ENCODE assay signal across 21 cellular contexts in genomic region chr22:47396515-47396914, GRCh38.
"Had no signal": no experiment of that assay in that cellular context is flagged by ENCODE, and none has a peak within 500 bp of the region (broad histone marks: within the 10 kb centered on the region; RNA-seq: fewer than 3 reads in every experiment).

No MANE protein-coding gene starts in this region.

- H3K36me3 Mint-ChIP-seq: naive thymus-derived CD4-positive, alpha-beta T cell; neural progenitor cell; stimulated activated effector memory CD8-positive, alpha-beta T cell treated with anti-CD3 and anti-CD28 coated beads, Interleukin-12 subunit alpha, Interleukin-12 subunit beta, amount 100 ng/mL, for 72 hours had no signal

- H3K27ac Mint-ChIP-seq: naive thymus-derived CD4-positive, alpha-beta T cell; nephron; neural progenitor cell; stimulated activated effector memory CD8-positive, alpha-beta T cell treated with anti-CD3 and anti-CD28 coated beads, Interleukin-12 subunit alpha, Interleukin-12 subunit beta, amount 100 ng/mL, for 72 hours had no signal

- ATAC-seq: foreskin keratinocyte; gastroesophageal sphincter; heart left ventricle; left cardiac atrium; left lung; naive thymus-derived CD4-positive, alpha-beta T cell; sciatic nerve; stimulated activated effector memory CD8-positive, alpha-beta T cell treated with anti-CD3 and anti-CD28 coated beads, Interleukin-12 subunit alpha, Interleukin-12 subunit beta, amount 100 ng/mL, for 72 hours had no signal

- H3K4me1 Mint-ChIP-seq: naive thymus-derived CD4-positive, alpha-beta T cell; nephron; neural progenitor cell had no signal

- DNase-seq: dermis blood vessel endothelial cell; effector memory CD4-positive, alpha-beta T cell; foreskin keratinocyte; left cardiac atrium; left lung; mammary epithelial cell; mesendoderm; midbrain; naive thymus-derived CD4-positive, alpha-beta T cell; stimulated activated CD4-positive, alpha-beta T cell treated with anti-CD3 and anti-CD28 coated beads, Interleukin-2, amount 100 ng/mL, for 24 hours; stimulated activated CD4-positive, alpha-beta T cell treated with anti-CD3 and anti-CD28 coated beads, Interleukin-4, amount 100 ng/mL, for 24 hours; stimulated activated naive CD4-positive, alpha-beta T cell treated with Interleukin-2 at 50 U/mL for 16 hours; stomach; thyroid gland; trophoblast cell had no signal

- H3K4me3 Mint-ChIP-seq: naive thymus-derived CD4-positive, alpha-beta T cell; nephron; neural progenitor cell; stimulated activated effector memory CD8-positive, alpha-beta T cell treated with anti-CD3 and anti-CD28 coated beads, Interleukin-12 subunit alpha, Interleukin-12 subunit beta, amount 100 ng/mL, for 72 hours had no signal

- H3K9me3 Mint-ChIP-seq: naive thymus-derived CD4-positive, alpha-beta T cell; stimulated activated effector memory CD8-positive, alpha-beta T cell treated with anti-CD3 and anti-CD28 coated beads, Interleukin-12 subunit alpha, Interleukin-12 subunit beta, amount 100 ng/mL, for 72 hours had no signal
